ENCODE assay signal across 1 cellular context in genomic region chr1:2549367-2550011, GRCh38.
A peak's percentile ranks its signal among the peaks of the same experiment; 100 is the strongest.
TF ChIP-seq lines count a peak whose summit lies in the region.

No MANE protein-coding gene starts in this region.

TF ChIP-seq in GM12878, 131 proteins besides CTCF, POLR2A, EP300 and RAD21:
- TF ChIP-seq BHLHE40 (IDR thresholded peaks at IDR 0.05; ENCODE audit: borderline replicate concordance in 1 of 2, low read depth in 2 of 2, low read length in 1 of 2) = peak in 1 of 2 experiments; percentile 72; a peak in 2 of 4 replicates
- peak; percentile 53; the same call in 1 of the 2 replicates for TF ChIP-seq HDGF (IDR thresholded peaks at IDR 0.05)
- peak; percentile 79 for TF ChIP-seq ZNF687 (IDR thresholded peaks at IDR 0.05)
- peak; percentile 46; the same call in 1 of the 2 replicates for TF ChIP-seq ATF7 (IDR thresholded peaks at IDR 0.05; ENCODE audit: low read depth)
- 0 out of 2 replicates have a peak, but pooled peaks have one; percentile 7 for TF ChIP-seq NFIC (IDR thresholded peaks at IDR 0.05; ENCODE audit: low read depth, low read length)
- 0 out of 2 replicates have a peak, but pooled peaks have one; percentile 12 for TF ChIP-seq NBN (IDR thresholded peaks at IDR 0.05)
- TF ChIP-seq CREB1 (IDR thresholded peaks at IDR 0.05; ENCODE audit: low read depth) = peak; percentile 42
- peak; percentile 37; the same call in 1 of the 2 replicates for TF ChIP-seq BACH1 (IDR thresholded peaks at IDR 0.05; ENCODE audit: borderline replicate concordance)
- TF ChIP-seq DPF2 (IDR thresholded peaks at IDR 0.05) = peak; percentile 22; the same call in 1 of the 2 replicates
- peak; percentile 49; the same call in 1 of the 2 replicates for TF ChIP-seq CREM (IDR thresholded peaks at IDR 0.05; ENCODE audit: low read depth)
- peak; percentile 24 for TF ChIP-seq MEF2B (IDR thresholded peaks at IDR 0.05; ENCODE audit: partially characterized antibody, poor library complexity, severe bottlenecking)
- 0 out of 2 replicates have a peak, but pooled peaks have one; percentile 31 for TF ChIP-seq ZNF24 (IDR thresholded peaks at IDR 0.05)
- TF ChIP-seq RELB (IDR thresholded peaks at IDR 0.05; ENCODE audit: low read depth) = peak; percentile 36; the same call in 1 of the 2 replicates
- TF ChIP-seq RELA (IDR thresholded peaks at IDR 0.05; ENCODE audit: borderline replicate concordance, partially characterized antibody) = peak; percentile 17
- TF ChIP-seq LARP7 (IDR thresholded peaks at IDR 0.05) = 0 out of 2 replicates have a peak, but pooled peaks have one; percentile 41
